ENCODE assay signal across 22 cellular contexts in the genomic region with DNA sequence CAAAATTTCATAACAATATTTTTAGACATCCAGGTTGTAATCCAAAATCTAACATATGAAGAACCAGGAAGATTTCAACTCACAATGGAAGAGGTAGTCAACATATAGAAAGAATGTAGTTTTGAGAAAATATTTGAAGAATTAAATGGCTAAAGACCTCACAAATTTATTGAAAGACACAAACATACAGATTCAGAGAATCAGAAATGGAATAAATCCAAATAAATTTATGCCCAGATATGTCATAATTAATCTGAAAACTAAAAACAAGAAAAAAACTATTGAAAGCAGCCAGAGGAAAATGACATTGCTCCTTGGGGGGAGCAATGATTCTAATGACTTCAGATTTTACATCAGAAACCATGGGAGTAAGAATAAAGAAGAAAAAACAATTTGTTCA.
DNase-seq lines count a peak whose midpoint lies in the region; ATAC-seq, FAIRE-seq and TF ChIP-seq lines count a peak whose summit lies in the region.
"Had no signal": no experiment of that assay in that cellular context is flagged by ENCODE, and none has a peak within 500 bp of the region (broad histone marks: within the 10 kb centered on the region; RNA-seq: fewer than 3 reads in every experiment).

No MANE protein-coding gene starts in this region.

- H3K27ac ChIP-seq in breast epithelium (no peak overlapping the region), HEK293 (ENCODE audit: extremely low read depth, low read depth, low read length) (no peak overlapping the region)
- H3K27ac ChIP-seq: BLaER1, C4-2B had no signal

- no peaks in the 10 kb centered on the region for H3K9me3 Mint-ChIP-seq in MCF 10A (ENCODE audit: unreplicated experiment)
- H3K9me3 Mint-ChIP-seq: GM23338, H9, HFFc6 had no signal

- no TSS peak for BruUV-seq in MCF 10A (replicated peaks; lab: Mats Ljungman, UMichigan)

- no peak for TF ChIP-seq CTCF in MCF 10A (IDR thresholded peaks at IDR 0.05; ENCODE audit: unreplicated experiment)
- TF ChIP-seq CTCF in breast epithelium (IDR thresholded peaks at IDR 0.05), result no peak
- no peak for TF ChIP-seq CTCF in HEK293 (tag by site-specific recombination; IDR thresholded peaks at IDR 0.05)

- no peak overlapping the region for H3K4me3 Mint-ChIP-seq in MCF 10A (ENCODE audit: unreplicated experiment)
- H3K4me3 Mint-ChIP-seq: B cell; CD4-positive, CD25-positive, alpha-beta regulatory T cell; CD8-positive, alpha-beta T cell; GM23338; H9; HFFc6 had no signal

- H3K36me3 ChIP-seq in breast epithelium, result no peaks in the 10 kb centered on the region
- no peaks in the 10 kb centered on the region for H3K36me3 ChIP-seq in HEK293 (ENCODE audit: control insufficient read depth in 2 of 2, insufficient read depth in 1 of 2, low read length in 2 of 2)

- peak; percentile 83 for FAIRE-seq in islet of Langerhans (lab: Jason Lieb, UNC)
- FAIRE-seq: D721Med, GM12891 had no signal

- intact Hi-C loops in MCF 10A (cut with micrococcal nuclease) (no loop called here), breast epithelium (cut with DNase I; ENCODE audit: low total_unique reads) (no loop called here)

- no peaks in the 10 kb centered on the region for H3K36me3 Mint-ChIP-seq in MCF 10A (ENCODE audit: insufficient read depth, unreplicated experiment)

- H3K4me1 ChIP-seq in breast epithelium (peaks cover 0 to 4% of the 10 kb centered on the region in 2 donors), HEK293 (ENCODE audit: control insufficient read depth, insufficient read depth, low read length) (0 out of 2 replicates have a peak, but pooled peaks cover 3% of the 10 kb centered on the region)
- H3K4me1 ChIP-seq: Caco-2 had no signal

- H3K27ac Mint-ChIP-seq in MCF 10A (ENCODE audit: low read depth, unreplicated experiment), result peak overlapping the region; percentile 72
- H3K27ac Mint-ChIP-seq: B cell; CD4-positive, CD25-positive, alpha-beta regulatory T cell; CD8-positive, alpha-beta T cell; GM23338; HFFc6 had no signal

- peaks cover 20% of the 10 kb centered on the region for H3K4me1 Mint-ChIP-seq in MCF 10A (ENCODE audit: insufficient read depth, unreplicated experiment)

- ATAC-seq in GM18873 (IDR thresholded peaks at IDR 0.05; ENCODE audit: low FRiP score, unreplicated experiment) (no peak), GM21526 (IDR thresholded peaks at IDR 0.05; ENCODE audit: low FRiP score, unreplicated experiment) (no peak)
- ATAC-seq: CD8-positive, alpha-beta T cell; GM23338; HCT116 had no signal

- CTCF ChIA-PET in MCF 10A (lab: Yijun Ruan, JAX) (no interaction called here), HEK293 (lab: Yijun Ruan, JAX) (no interaction called here)

- no peaks in the 10 kb centered on the region for H3K27me3 ChIP-seq in breast epithelium
- H3K27me3 ChIP-seq: BLaER1 had no signal

- H3K9me3 ChIP-seq in breast epithelium (no peaks in the 10 kb centered on the region), HEK293 (ENCODE audit: control insufficient read depth, insufficient read depth, low read depth, low read length) (no peaks in the 10 kb centered on the region)
- H3K9me3 ChIP-seq: Caco-2 had no signal

- DNase-seq in MCF 10A (ENCODE audit: unreplicated experiment) (no peak), breast epithelium (ENCODE audit: low spot score in 2 of 2) (no peak)
- DNase-seq: 8988T; Caco-2; CD4-positive, CD25-positive, alpha-beta regulatory T cell; CD8-positive, alpha-beta T cell; DMS 273 treated with DMSO at 0.1 percent for 48 hours; DMS79; GF-D8; H9; HFFc6 had no signal

- POLR2A ChIA-PET in MCF 10A (lab: Yijun Ruan, JAX), result no interaction called here
- POLR2A ChIA-PET in HEK293 (lab: Yijun Ruan, JAX), result no interaction called here

- no peaks in the 10 kb centered on the region for H3K27me3 Mint-ChIP-seq in MCF 10A (ENCODE audit: insufficient read depth, unreplicated experiment)
- H3K27me3 Mint-ChIP-seq: B cell; CD4-positive, CD25-positive, alpha-beta regulatory T cell had no signal

- no peak for TF ChIP-seq POLR2A in breast epithelium (IDR thresholded peaks at IDR 0.05)

- H3K4me3 ChIP-seq in breast epithelium (no peak overlapping the region), HEK293 (ENCODE audit: low read depth, low read length) (no peak overlapping the region)
- H3K4me3 ChIP-seq: BLaER1, GM23338 had no signal

TF ChIP-seq in HEK293, 187 proteins besides CTCF, POLR2A, EP300 and RAD21:
- TF ChIP-seq ZNF10 (tag by site-specific recombination; IDR thresholded peaks at IDR 0.05) (no peak), ZNF558 (tag by site-specific recombination; IDR thresholded peaks at IDR 0.05) (peak; percentile 95)
